1 cellular context compared by ENCODE assay signal in genomic region chr22:31122532-31123291, GRCh38.
A peak's percentile ranks its signal among the peaks of the same experiment; 100 is the strongest.
TF ChIP-seq lines count a peak whose summit lies in the region.

A gene with protein sequence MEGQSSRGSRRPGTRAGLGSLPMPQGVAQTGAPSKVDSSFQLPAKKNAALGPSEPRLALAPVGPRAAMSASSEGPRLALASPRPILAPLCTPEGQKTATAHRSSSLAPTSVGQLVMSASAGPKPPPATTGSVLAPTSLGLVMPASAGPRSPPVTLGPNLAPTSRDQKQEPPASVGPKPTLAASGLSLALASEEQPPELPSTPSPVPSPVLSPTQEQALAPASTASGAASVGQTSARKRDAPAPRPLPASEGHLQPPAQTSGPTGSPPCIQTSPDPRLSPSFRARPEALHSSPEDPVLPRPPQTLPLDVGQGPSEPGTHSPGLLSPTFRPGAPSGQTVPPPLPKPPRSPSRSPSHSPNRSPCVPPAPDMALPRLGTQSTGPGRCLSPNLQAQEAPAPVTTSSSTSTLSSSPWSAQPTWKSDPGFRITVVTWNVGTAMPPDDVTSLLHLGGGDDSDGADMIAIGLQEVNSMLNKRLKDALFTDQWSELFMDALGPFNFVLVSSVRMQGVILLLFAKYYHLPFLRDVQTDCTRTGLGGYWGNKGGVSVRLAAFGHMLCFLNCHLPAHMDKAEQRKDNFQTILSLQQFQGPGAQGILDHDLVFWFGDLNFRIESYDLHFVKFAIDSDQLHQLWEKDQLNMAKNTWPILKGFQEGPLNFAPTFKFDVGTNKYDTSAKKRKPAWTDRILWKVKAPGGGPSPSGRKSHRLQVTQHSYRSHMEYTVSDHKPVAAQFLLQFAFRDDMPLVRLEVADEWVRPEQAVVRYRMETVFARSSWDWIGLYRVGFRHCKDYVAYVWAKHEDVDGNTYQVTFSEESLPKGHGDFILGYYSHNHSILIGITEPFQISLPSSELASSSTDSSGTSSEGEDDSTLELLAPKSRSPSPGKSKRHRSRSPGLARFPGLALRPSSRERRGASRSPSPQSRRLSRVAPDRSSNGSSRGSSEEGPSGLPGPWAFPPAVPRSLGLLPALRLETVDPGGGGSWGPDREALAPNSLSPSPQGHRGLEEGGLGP (plus strand): TSS chr22:31122966. CDS start chr22:31123015, 49 bp downstream.

TF ChIP-seq in HepG2, 621 proteins besides CTCF, POLR2A, EP300 and RAD21 (continued from another document):
- TF ChIP-seq ZFP91 (CRISPR knock-in tag; IDR thresholded peaks at IDR 0.05; ENCODE audit: borderline replicate concordance) (peak; percentile 100), ZNF740 (CRISPR knock-in tag; IDR thresholded peaks at IDR 0.05) (0 out of 2 replicates have a peak, but pooled peaks have one; percentile 22), ZNF18 (CRISPR knock-in tag; IDR thresholded peaks at IDR 0.05; ENCODE audit: insufficient replicate concordance) (no peak), ATF2 (CRISPR knock-in tag; IDR thresholded peaks at IDR 0.05) (0 out of 2 replicates have a peak, but pooled peaks have one; percentile 46), MED1 (CRISPR knock-in tag; IDR thresholded peaks at IDR 0.05) (no peak), ATF4 (CRISPR knock-in tag; IDR thresholded peaks at IDR 0.05) (0 out of 4 replicates have a peak, but pooled peaks of 1 of the 2 experiments have one; percentile 46), MATR3 (CRISPR knock-in tag; IDR thresholded peaks at IDR 0.05) (no peak), SALL2 (CRISPR knock-in tag; IDR thresholded peaks at IDR 0.05) (no peak), POLR2G (IDR thresholded peaks at IDR 0.05; ENCODE audit: low read depth, low read length) (peak; percentile 29; the same call in 1 of the 2 replicates)
- TF ChIP-seq, protein P1, sequence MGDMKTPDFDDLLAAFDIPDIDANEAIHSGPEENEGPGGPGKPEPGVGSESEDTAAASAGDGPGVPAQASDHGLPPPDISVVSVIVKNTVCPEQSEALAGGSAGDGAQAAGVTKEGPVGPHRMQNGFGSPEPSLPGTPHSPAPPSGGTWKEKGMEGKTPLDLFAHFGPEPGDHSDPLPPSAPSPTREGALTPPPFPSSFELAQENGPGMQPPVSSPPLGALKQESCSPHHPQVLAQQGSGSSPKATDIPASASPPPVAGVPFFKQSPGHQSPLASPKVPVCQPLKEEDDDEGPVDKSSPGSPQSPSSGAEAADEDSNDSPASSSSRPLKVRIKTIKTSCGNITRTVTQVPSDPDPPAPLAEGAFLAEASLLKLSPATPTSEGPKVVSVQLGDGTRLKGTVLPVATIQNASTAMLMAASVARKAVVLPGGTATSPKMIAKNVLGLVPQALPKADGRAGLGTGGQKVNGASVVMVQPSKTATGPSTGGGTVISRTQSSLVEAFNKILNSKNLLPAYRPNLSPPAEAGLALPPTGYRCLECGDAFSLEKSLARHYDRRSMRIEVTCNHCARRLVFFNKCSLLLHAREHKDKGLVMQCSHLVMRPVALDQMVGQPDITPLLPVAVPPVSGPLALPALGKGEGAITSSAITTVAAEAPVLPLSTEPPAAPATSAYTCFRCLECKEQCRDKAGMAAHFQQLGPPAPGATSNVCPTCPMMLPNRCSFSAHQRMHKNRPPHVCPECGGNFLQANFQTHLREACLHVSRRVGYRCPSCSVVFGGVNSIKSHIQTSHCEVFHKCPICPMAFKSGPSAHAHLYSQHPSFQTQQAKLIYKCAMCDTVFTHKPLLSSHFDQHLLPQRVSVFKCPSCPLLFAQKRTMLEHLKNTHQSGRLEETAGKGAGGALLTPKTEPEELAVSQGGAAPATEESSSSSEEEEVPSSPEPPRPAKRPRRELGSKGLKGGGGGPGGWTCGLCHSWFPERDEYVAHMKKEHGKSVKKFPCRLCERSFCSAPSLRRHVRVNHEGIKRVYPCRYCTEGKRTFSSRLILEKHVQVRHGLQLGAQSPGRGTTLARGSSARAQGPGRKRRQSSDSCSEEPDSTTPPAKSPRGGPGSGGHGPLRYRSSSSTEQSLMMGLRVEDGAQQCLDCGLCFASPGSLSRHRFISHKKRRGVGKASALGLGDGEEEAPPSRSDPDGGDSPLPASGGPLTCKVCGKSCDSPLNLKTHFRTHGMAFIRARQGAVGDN (CRISPR knock-in tag; IDR thresholded peaks at IDR 0.05), result peak; percentile 43; the same call in 1 of the 2 replicates
